Comparison of ENCODE assay signal across 8 cellular contexts in genomic region chr17:73189417-73190099, GRCh38. TPM values are rescaled to one million over a fixed set of nuclear protein-coding genes. Genes with fewer than 3 reads are reported as not detected.
DNase-seq lines count a peak whose midpoint lies in the region; ATAC-seq and TF ChIP-seq lines count a peak whose summit lies in the region.

No MANE protein-coding gene starts in this region.

- in situ Hi-C loops in GM23248 (cut with MboI): loop anchor here (10.0 kb wide), 2 partner anchors 455 to 625 kb away; no protein-coding TSS in a partner anchor

- WGBS in GM23248 (ENCODE audit: low coverage in 1 of 2, low lambda C conversion rate in 2 of 2, missing lambda C conversion rate in 2 of 2), 2 experiments: 93 to 95% methylated on average over 6 of the region's 6 CpGs

- peaks cover 14% of the 10 kb centered on the region for H3K79me2 ChIP-seq in GM23248 (ENCODE audit: insufficient read depth)

- H3K4me3 ChIP-seq in GM23248: no peak overlapping the region

- H3K4me1 Mint-ChIP-seq in chondrocyte (ENCODE audit: low read depth) (peaks cover 19% of the 10 kb centered on the region), neural crest cell (peaks cover 28% of the 10 kb centered on the region)

- H3K36me3 ChIP-seq in GM23248 (ENCODE audit: low read depth): no peaks in the 10 kb centered on the region

- H3K36me3 Mint-ChIP-seq in chondrocyte (ENCODE audit: low read depth) (no peaks in the 10 kb centered on the region), neural crest cell (ENCODE audit: low read depth) (no peaks in the 10 kb centered on the region)

- no peaks in the 10 kb centered on the region for H3K9me2 ChIP-seq in GM23248 (ENCODE audit: insufficient read depth)

- no peak overlapping the region for H3K27ac ChIP-seq in GM23248

- H3K27ac Mint-ChIP-seq in chondrocyte (ENCODE audit: unreplicated experiment) (no peak overlapping the region), neural crest cell (ENCODE audit: unreplicated experiment) (no peak overlapping the region)

- no peaks in the 10 kb centered on the region for H3K27me3 ChIP-seq in GM23248 (replicated peaks; ENCODE audit: insufficient read depth)

- TF ChIP-seq CTCF in chondrocyte (IDR thresholded peaks at IDR 0.05) (peak; percentile 82), neural crest cell (conservative IDR thresholded peaks at IDR 0.05) (peak; percentile 70)

- H3K27me3 Mint-ChIP-seq in chondrocyte (ENCODE audit: low read depth) (no peaks in the 10 kb centered on the region), neural crest cell (ENCODE audit: low read depth) (no peaks in the 10 kb centered on the region)

- no peak overlapping the region for H3K4me3 Mint-ChIP-seq in chondrocyte (ENCODE audit: unreplicated experiment)
- peak overlapping the region; percentile 82 for H3K4me3 Mint-ChIP-seq in neural crest cell

- peak; percentile 78 for DNase-seq in AG08396 (ENCODE audit: low spot score)
- DNase-seq in GM23248: peak; percentile 64
- peak; percentile 89 for DNase-seq in NCI-H69 (lab: John Stamatoyannopoulos, UW)
- DNase-seq in chondrocyte (ENCODE audit: low spot score): no peak
- peak; percentile 11 for DNase-seq in neural crest cell (ENCODE audit: low read depth, low spot score)

- H3K9me3 Mint-ChIP-seq in chondrocyte (ENCODE audit: low read depth) (no peaks in the 10 kb centered on the region), neural crest cell (no peaks in the 10 kb centered on the region)

- no peak overlapping the region for H2AFZ ChIP-seq in GM23248

- no peak for ATAC-seq in HG02973 (IDR thresholded peaks at IDR 0.05; ENCODE audit: unreplicated experiment)
- ATAC-seq in HG03571 (IDR thresholded peaks at IDR 0.05; ENCODE audit: unreplicated experiment): no peak
- no peak for ATAC-seq in GM18502 (IDR thresholded peaks at IDR 0.05; ENCODE audit: poor library complexity, unreplicated experiment)

- H3K4me1 ChIP-seq in GM23248 (ENCODE audit: insufficient read depth): peaks cover 2% of the 10 kb centered on the region

- H3F3A ChIP-seq in GM23248 (ENCODE audit: insufficient read depth): no peaks in the 10 kb centered on the region

- no peaks in the 10 kb centered on the region for H3K9me3 ChIP-seq in GM23248 (ENCODE audit: low read depth)

- H4K20me1 ChIP-seq in GM23248 (ENCODE audit: insufficient read depth): no peaks in the 10 kb centered on the region

- H3K4me2 ChIP-seq in GM23248 (ENCODE audit: unreplicated experiment): no peak overlapping the region

- no peak overlapping the region for H3K9ac ChIP-seq in GM23248

RNA-seq across cellular contexts. Expression of gene COG1, which starts 3.3 kb away (rescaled TPM):
- 20.2 and 20.4 TPM in 2 replicates for total RNA-seq in GM23248 (2014; rRNA removed; shearing (Covaris generic))
- 31.8 and 34.1 TPM in 2 replicates for polyA plus RNA-seq in GM23248 (2016; fragmentation: Nextera tagmentation; extraction: Ambion mirVana)
- total RNA-seq in chondrocyte: 45.1 to 54.7 TPM (median 48.9 TPM) in 3 replicates
- 35.8 TPM in 2 replicates for total RNA-seq in neural crest cell

RNA-seq across cellular contexts. Expression of gene SSTR2, which starts 24.7 kb away (rescaled TPM):
- not detected in 2 replicates for total RNA-seq in GM23248 (2014; rRNA removed; shearing (Covaris generic))
- polyA plus RNA-seq in GM23248 (2016; fragmentation: Nextera tagmentation; extraction: Ambion mirVana): 0.06 TPM in 2 replicates
- 0.82 to 1.5 TPM (median 1.5 TPM) in 3 replicates for total RNA-seq in chondrocyte
- total RNA-seq in neural crest cell: 1.7 TPM in 2 replicates
